Comparison of ENCODE assay signal across 19 cellular contexts in the genomic region with DNA sequence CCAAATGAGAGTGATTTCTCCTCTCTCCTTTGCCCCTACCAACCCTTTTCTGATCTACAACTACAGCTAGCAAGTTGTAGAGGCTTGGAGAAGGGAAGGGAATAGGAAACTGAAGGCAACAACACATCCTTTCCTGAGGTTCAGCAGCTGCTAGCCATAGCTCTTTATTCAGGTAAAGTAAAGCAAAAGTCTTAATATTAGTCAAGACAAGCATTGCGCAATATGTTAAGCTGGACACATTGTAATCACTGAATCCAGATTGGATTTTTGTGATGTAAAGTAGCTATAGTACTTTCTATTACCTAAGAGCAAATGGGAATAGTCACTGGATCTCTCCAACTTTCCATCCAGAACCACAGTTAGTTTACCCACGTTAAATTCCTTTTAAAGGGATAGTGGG. TPM values are rescaled to one million over a fixed set of nuclear protein-coding genes. Genes with fewer than 3 reads are reported as not detected.
A peak's percentile ranks its signal among the peaks of the same experiment; 100 is the strongest.
DNase-seq lines count a peak whose midpoint lies in the region; ATAC-seq, FAIRE-seq and TF ChIP-seq lines count a peak whose summit lies in the region.
"Had no signal": no experiment of that assay in that cellular context is flagged by ENCODE, and none has a peak within 500 bp of the region (broad histone marks: within the 10 kb centered on the region; RNA-seq: fewer than 3 reads in every experiment).

No MANE protein-coding gene starts in this region.

- no peak for FAIRE-seq in bronchial epithelial cell (lab: Jason Lieb, UNC)
- FAIRE-seq: A204.1, GM12892 had no signal

- intact Hi-C loops in IMR-90 (cut with micrococcal nuclease): no loop called here
- intact Hi-C loops in tibial artery (cut with DNase I; ENCODE audit: low total_unique reads): no loop called here

- BruUV-seq in IMR-90 (replicated peaks; lab: Mats Ljungman, UMichigan): no TSS peak

- WGBS in GM23248 (ENCODE audit: low coverage in 1 of 2, low lambda C conversion rate in 2 of 2, missing lambda C conversion rate in 2 of 2), 2 experiments: 34 to 43% methylated on average over 2 of the region's 2 CpGs
- WGBS in IMR-90 (ENCODE audit: extremely low coverage in 2 of 2, insufficient read length in 1 of 2), 2 experiments: no CpG with 5 or more reads among the region's 2 CpGs

- H3K36me3 ChIP-seq in GM23248 (ENCODE audit: low read depth): no peaks in the 10 kb centered on the region
- H3K36me3 ChIP-seq in IMR-90 (ENCODE audit: control insufficient read depth, insufficient read depth, low read length): no peaks in the 10 kb centered on the region
- H3K36me3 ChIP-seq in bronchial epithelial cell (ENCODE audit: control insufficient read depth, insufficient read depth, low read length): no peaks in the 10 kb centered on the region
- no peaks in the 10 kb centered on the region for H3K36me3 ChIP-seq in tibial artery
- no peaks in the 10 kb centered on the region for H3K36me3 ChIP-seq in HAP-1 (replicated peaks)

- H2BK5ac ChIP-seq in IMR-90 (ENCODE audit: low read depth, low read length, poor library complexity, severe bottlenecking): no peak overlapping the region

- no peak overlapping the region for H2BK120ac ChIP-seq in IMR-90 (ENCODE audit: low read depth, low read length)

- H4K5ac ChIP-seq in IMR-90 (ENCODE audit: low read depth, low read length): no peak overlapping the region

- H2AFZ ChIP-seq in GM23248 (no peak overlapping the region), IMR-90 (replicated peaks; ENCODE audit: low read length, poor library complexity) (no peak overlapping the region)

- H3K4ac ChIP-seq in IMR-90 (ENCODE audit: low read depth, low read length): no peak overlapping the region

- H4K91ac ChIP-seq in IMR-90 (ENCODE audit: insufficient read depth, low read depth, low read length): no peak overlapping the region

- TF ChIP-seq RAD21 in IMR-90 (IDR thresholded peaks at IDR 0.05; ENCODE audit: low read length): no peak

- TF ChIP-seq CTCF in IMR-90 (conservative IDR thresholded peaks at IDR 0.05; ENCODE audit: low read depth, low read length): no peak
- TF ChIP-seq CTCF in bronchial epithelial cell (IDR thresholded peaks at IDR 0.05; ENCODE audit: insufficient read depth, low read length, severe bottlenecking): no peak
- no peak for TF ChIP-seq CTCF in tibial artery (IDR thresholded peaks at IDR 0.05)

- POLR2A ChIA-PET in IMR-90 (lab: Charles Lee; ENCODE audit: unreplicated experiment): no interaction called here

- H3K9me2 ChIP-seq in GM23248 (ENCODE audit: insufficient read depth): no peaks in the 10 kb centered on the region

- no peak overlapping the region for H3K56ac ChIP-seq in IMR-90 (ENCODE audit: extremely low read depth, insufficient read depth, low read length)

- H3K9me3 ChIP-seq in GM23248 (ENCODE audit: low read depth): no peaks in the 10 kb centered on the region
- H3K9me3 ChIP-seq in IMR-90 (ENCODE audit: control insufficient read depth, insufficient read depth, low read length): no peaks in the 10 kb centered on the region
- H3K9me3 ChIP-seq in tibial artery: no peaks in the 10 kb centered on the region
- H3K9me3 ChIP-seq in HAP-1: no peaks in the 10 kb centered on the region

- H3K4me2 ChIP-seq in GM23248 (ENCODE audit: unreplicated experiment): no peak overlapping the region
- H3K4me2 ChIP-seq in IMR-90 (ENCODE audit: low read depth, low read length): no peak overlapping the region

- no peak overlapping the region for H3K9ac ChIP-seq in GM23248
- no peak overlapping the region for H3K9ac ChIP-seq in IMR-90 (ENCODE audit: low read depth, low read length)

- TF ChIP-seq POLR2A in IMR-90 (IDR thresholded peaks at IDR 0.05; ENCODE audit: low read depth, low read length): no peak

- H3K79me1 ChIP-seq in IMR-90 (ENCODE audit: low read depth in 1 of 2, low read length in 2 of 2): no peaks in the 10 kb centered on the region

- ATAC-seq in IMR-90 (ENCODE audit: low read depth) (no peak), HG03159 (IDR thresholded peaks at IDR 0.05; ENCODE audit: unreplicated experiment) (no peak)
- ATAC-seq: CD8-positive, alpha-beta T cell had no signal

- H3K14ac ChIP-seq in IMR-90 (replicated peaks; ENCODE audit: low read depth, low read length): no peak overlapping the region

- no peaks in the 10 kb centered on the region for H4K20me1 ChIP-seq in GM23248 (ENCODE audit: insufficient read depth)
- H4K20me1 ChIP-seq in IMR-90 (ENCODE audit: insufficient read depth, low read length): no peaks in the 10 kb centered on the region

- H3K27me3 ChIP-seq in GM23248 (replicated peaks; ENCODE audit: insufficient read depth): peaks cover 6% of the 10 kb centered on the region; the same call in 1 of the 2 replicates
- no peaks in the 10 kb centered on the region for H3K27me3 ChIP-seq in IMR-90 (ENCODE audit: control insufficient read depth, insufficient read depth, low read length)
- H3K27me3 ChIP-seq in bronchial epithelial cell (ENCODE audit: control insufficient read depth, insufficient read depth, low read length): no peaks in the 10 kb centered on the region
- H3K27me3 ChIP-seq in tibial artery: no peaks in the 10 kb centered on the region
- H3K27me3 ChIP-seq in HAP-1 (ENCODE audit: low read depth): peaks cover 4% of the 10 kb centered on the region

- H4K8ac ChIP-seq in IMR-90 (ENCODE audit: low read depth in 2 of 2, low read length in 2 of 2): no peak overlapping the region

- H3K23ac ChIP-seq in IMR-90 (ENCODE audit: low read depth, low read length): no peak overlapping the region

- H3K9me1 ChIP-seq in IMR-90 (ENCODE audit: insufficient read depth, low read length): no peaks in the 10 kb centered on the region

- H3K4me3 ChIP-seq in GM23248 (no peak overlapping the region), IMR-90 (ENCODE audit: insufficient read depth, low read depth, low read length) (no peak overlapping the region), bronchial epithelial cell (ENCODE audit: low read depth, low read length) (no peak overlapping the region), tibial artery (no peak overlapping the region), HAP-1 (no peak overlapping the region)

- H3F3A ChIP-seq in GM23248 (ENCODE audit: insufficient read depth): no peaks in the 10 kb centered on the region

- H2AK9ac ChIP-seq in IMR-90 (replicated peaks; ENCODE audit: low read depth, low read length, poor library complexity): no peak overlapping the region

- no peak overlapping the region for H3K27ac ChIP-seq in GM23248
- no peak overlapping the region for H3K27ac ChIP-seq in IMR-90 (ENCODE audit: insufficient read depth, low read length)
- no peak overlapping the region for H3K27ac ChIP-seq in tibial artery

- CTCF ChIA-PET in IMR-90 (lab: Yijun Ruan, JAX): no interaction called here

- H2BK15ac ChIP-seq in IMR-90 (ENCODE audit: low read depth, low read length): no peak overlapping the region

- H2BK20ac ChIP-seq in IMR-90 (ENCODE audit: low read depth, low read length): no peak overlapping the region

- in situ Hi-C loops in GM23248 (cut with MboI) (no loop called here), IMR-90 (cut with MboI; ENCODE audit: low sequenced_read_pairs) (no loop called here), HAP-1 (cut with MboI; ENCODE audit: low sequenced_read_pairs) (no loop called here)

- H2AK5ac ChIP-seq in IMR-90 (ENCODE audit: low read depth, low read length): no peak overlapping the region

- dilution Hi-C loops in IMR-90 (cut with HindIII; ENCODE audit: low sequenced_read_pairs, unreplicated experiment): no loop called here

- no peak overlapping the region for H3K18ac ChIP-seq in IMR-90 (ENCODE audit: low read depth, low read length)

- no peaks in the 10 kb centered on the region for H3K4me1 ChIP-seq in GM23248 (ENCODE audit: insufficient read depth)
- no peaks in the 10 kb centered on the region for H3K4me1 ChIP-seq in IMR-90 (ENCODE audit: control insufficient read depth, insufficient read depth, low read length)
- no peaks in the 10 kb centered on the region for H3K4me1 ChIP-seq in tibial artery
- no peaks in the 10 kb centered on the region for H3K4me1 ChIP-seq in HAP-1

- peak; percentile 7 for DNase-seq in GM23248
- no peak for DNase-seq in IMR-90
- peak; percentile 18 for DNase-seq in bronchial epithelial cell (ENCODE audit: low read depth)
- peak; percentile 21 for DNase-seq in renal cortical epithelial cell (ENCODE audit: low read depth)
- no peak for DNase-seq in tibial artery
- no peak for DNase-seq in HAP-1 (ENCODE audit: low spot score in 2 of 2)
- DNase-seq: CD8-positive, alpha-beta T cell; COR-L47; DND-41; GDM1; KG1 had no signal

- no peaks in the 10 kb centered on the region for H3K79me2 ChIP-seq in GM23248 (ENCODE audit: insufficient read depth)

TF ChIP-seq in IMR-90, 13 proteins besides CTCF, POLR2A, EP300 and RAD21:
- no peak for TF ChIP-seq FOS (IDR thresholded peaks at IDR 0.05; ENCODE audit: low read depth, low read length)
- peak; percentile 97 for TF ChIP-seq CEBPB (IDR thresholded peaks at IDR 0.05; ENCODE audit: low read depth, low read length)

RNA-seq across cellular contexts. Expression of gene TKTL2, which starts 6.2 kb away (rescaled TPM):
- total RNA-seq in GM23248 (2014; rRNA removed; shearing (Covaris generic)): not detected in 2 replicates
- polyA plus RNA-seq in GM23248 (2016; fragmentation: Nextera tagmentation; extraction: Ambion mirVana) (not detected in 2 replicates), IMR-90 (2012; rRNA removed) (not detected in 2 replicates)
- total RNA-seq in IMR-90 (2012; rRNA removed) (not detected in 2 replicates), bronchial epithelial cell (under 0.01 TPM in 1 of 2 replicates, not detected in the other), renal cortical epithelial cell (not detected in 2 replicates)
- polyA plus RNA-seq in IMR-90 (2012; cell fraction: cytosol; rRNA removed): not detected in 2 replicates
- polyA plus RNA-seq in IMR-90 (2012; cell fraction: nucleus; rRNA removed; ENCODE audit: low replicate concordance): 0.03 TPM in 1 of 2 replicates, not detected in the other
- total RNA-seq: CD8-positive, alpha-beta T cell; H4; HT1080 had no signal
- polyA plus RNA-seq: AG04450, BJ, CD14-positive monocyte had no signal

RNA-seq across cellular contexts. Expression of gene TMA16, which starts 27.1 kb away (rescaled TPM):
- 26.6 and 32.6 TPM in 2 replicates for total RNA-seq in GM23248 (2014; rRNA removed; shearing (Covaris generic))
- polyA plus RNA-seq in GM23248 (2016; fragmentation: Nextera tagmentation; extraction: Ambion mirVana): 25.5 and 26.0 TPM in 2 replicates
- 9.3 and 42.5 TPM in 2 replicates for total RNA-seq in IMR-90 (2012; rRNA removed)
- 15.6 and 19.8 TPM in 2 replicates for polyA plus RNA-seq in IMR-90 (2012; rRNA removed)
- 5.0 and 7.2 TPM in 2 replicates for polyA plus RNA-seq in IMR-90 (2012; cell fraction: cytosol; rRNA removed)
- polyA plus RNA-seq in IMR-90 (2012; cell fraction: nucleus; rRNA removed; ENCODE audit: low replicate concordance): 2.0 and 11.7 TPM in 2 replicates
- 23.6 and 43.4 TPM in 2 replicates for total RNA-seq in bronchial epithelial cell
- 21.9 and 41.0 TPM in 2 replicates for total RNA-seq in renal cortical epithelial cell

Comparison
In these comparisons a context has a peak if more than half of its experiments do, and no peak if none do; other contexts are left out.
1. DNase-seq: peak in GM23248 (single experiment), bronchial epithelial cell (single experiment) and renal cortical epithelial cell (single experiment); none in IMR-90 (single experiment), tibial artery (0 of 2) and HAP-1 (0 of 2).